ENCODE assay signal across 8 cellular contexts in genomic region chr1:243287652-243288051, GRCh38. TPM values are rescaled to one million over a fixed set of nuclear protein-coding genes. Genes with fewer than 3 reads are reported as not detected.
DNase-seq lines count a peak whose midpoint lies in the region; ATAC-seq lines count a peak whose summit lies in the region.

No MANE protein-coding gene starts in this region.

- peaks cover 67% of the 10 kb centered on the region for H3K36me3 Mint-ChIP-seq in activated CD4-positive, alpha-beta T cell treated with anti-CD3 and anti-CD28 coated beads for 36 hours (ENCODE audit: low read depth)
- peaks cover 16 to 33% of the 10 kb centered on the region in 2 donors for H3K36me3 Mint-ChIP-seq in naive B cell

- intact Hi-C loops in activated CD4-positive, alpha-beta T cell treated with anti-CD3 and anti-CD28 coated beads for 36 hours (cut with DNase I, micrococcal nuclease): loop anchor here (1.0 to 2.0 kb wide), 2 partner anchors 31 to 33 kb away; partner anchors contain the start of genes CEP170 (in 1 of the 2) and SDCCAG8 (in 1 of the 2)

- no peaks in the 10 kb centered on the region for H3K4me1 ChIP-seq in HAP-1

- peak overlapping the region; percentile 91 for H3K27ac Mint-ChIP-seq in activated CD4-positive, alpha-beta T cell treated with anti-CD3 and anti-CD28 coated beads for 36 hours
- H3K27ac Mint-ChIP-seq in naive B cell: peak overlapping the region; percentile 56 to 97 (median 84)

- no peak overlapping the region for H3K4me3 Mint-ChIP-seq in activated CD4-positive, alpha-beta T cell treated with anti-CD3 and anti-CD28 coated beads for 36 hours
- peak overlapping the region in 7 of 8 donors; percentile 16 to 57 (median 34) for H3K4me3 Mint-ChIP-seq in naive B cell

- H3K27me3 ChIP-seq in HAP-1 (ENCODE audit: low read depth): no peaks in the 10 kb centered on the region

- no peaks in the 10 kb centered on the region for H3K36me3 ChIP-seq in HAP-1 (replicated peaks)

- POLR2A ChIA-PET in activated CD4-positive, alpha-beta T cell treated with anti-CD3 and anti-CD28 coated beads for 36 hours (lab: Charles Lee): no interaction called here

- H3K4me1 Mint-ChIP-seq in activated CD4-positive, alpha-beta T cell treated with anti-CD3 and anti-CD28 coated beads for 36 hours: peaks cover 34% of the 10 kb centered on the region
- peaks cover 29 to 47% (median 33%) of the 10 kb centered on the region in 3 donors for H3K4me1 Mint-ChIP-seq in naive B cell

- DNase-seq in activated CD4-positive, alpha-beta T cell treated with anti-CD3 and anti-CD28 coated beads for 36 hours: peak; percentile 8
- DNase-seq in activated CD4-positive, alpha-beta T cell treated with anti-CD3 and anti-CD28 coated beads for 1 hour: no peak
- DNase-seq in NOMO-1 (lab: John Stamatoyannopoulos, UW; ENCODE audit: unreplicated experiment in 2 of 2) (peak; percentile 73 to 94), cerebellar cortex (ENCODE audit: low spot score) (peak; percentile 4), naive B cell (peak; percentile 65), NCI-H2227 treated with DMSO at 0.1 percent for 48 hours (lab: John Stamatoyannopoulos, UW) (no peak), HAP-1 (ENCODE audit: low spot score in 2 of 2) (no peak)

- in situ Hi-C loops in HAP-1 (cut with MboI; ENCODE audit: low sequenced_read_pairs): no loop called here

- no peak overlapping the region for H3K4me3 ChIP-seq in HAP-1

- ATAC-seq in activated CD4-positive, alpha-beta T cell treated with anti-CD3 and anti-CD28 coated beads for 36 hours: peak; percentile 90
- peak; percentile 94 for ATAC-seq in HG02610 (IDR thresholded peaks at IDR 0.05; ENCODE audit: unreplicated experiment)
- peak; percentile 97 for ATAC-seq in naive B cell (ENCODE audit: low read depth in 2 of 2)

- CTCF ChIA-PET in activated CD4-positive, alpha-beta T cell treated with anti-CD3 and anti-CD28 coated beads for 36 hours (lab: Charles Lee): interaction anchor here (1.1 kb wide), 1 partner anchor 34 kb away, joined by 3 read pairs; no protein-coding TSS in a partner anchor

- peaks cover 2% of the 10 kb centered on the region for H3K9me3 Mint-ChIP-seq in activated CD4-positive, alpha-beta T cell treated with anti-CD3 and anti-CD28 coated beads for 36 hours (ENCODE audit: low read depth)
- peaks cover under 1 to 7% (median 3%) of the 10 kb centered on the region in 7 donors for H3K9me3 Mint-ChIP-seq in naive B cell

- H3K27me3 Mint-ChIP-seq in activated CD4-positive, alpha-beta T cell treated with anti-CD3 and anti-CD28 coated beads for 36 hours: no peaks in the 10 kb centered on the region
- no peaks in the 10 kb centered on the region for H3K27me3 Mint-ChIP-seq in naive B cell

- H3K9me3 ChIP-seq in HAP-1: peaks cover 3% of the 10 kb centered on the region; the same call in 1 of the 2 replicates

RNA-seq across cellular contexts. Expression of gene SDCCAG8, which starts 31.8 kb away (rescaled TPM):
- total RNA-seq in activated CD4-positive, alpha-beta T cell treated with anti-CD3 and anti-CD28 coated beads for 36 hours: 10 to 100 TPM; 26.4 to 26.5 TPM
- polyA plus RNA-seq in naive B cell (ENCODE audit: low read depth in 6 of 6): 10 to 100 TPM; 42.9 to 60.7 (median 53.0) TPM

RNA-seq across cellular contexts. Expression of gene CEP170, which starts 32.6 kb away (rescaled TPM):
- total RNA-seq in activated CD4-positive, alpha-beta T cell treated with anti-CD3 and anti-CD28 coated beads for 36 hours: 10 to 100 TPM; 54.5 to 56.7 TPM
- 10 to 100 TPM; 16.6 to 36.0 (median 23.2) TPM for polyA plus RNA-seq in naive B cell (ENCODE audit: low read depth in 6 of 6)

Comparison
In these comparisons a context has a peak if more than half of its experiments do, and no peak if none do; other contexts are left out.
1. DNase-seq: peak in activated CD4-positive, alpha-beta T cell treated with anti-CD3 and anti-CD28 coated beads for 36 hours (single experiment), NOMO-1 (2 of 2), cerebellar cortex (single experiment) and naive B cell (single experiment); none in activated CD4-positive, alpha-beta T cell treated with anti-CD3 and anti-CD28 coated beads for 1 hour (single experiment), NCI-H2227 treated with DMSO at 0.1 percent for 48 hours (single experiment) and HAP-1 (0 of 2).
2. Peak in every context shown above with its lines, with median percentiles within 50 percentile points of each other: ATAC-seq.